In genomic region chr2:203623616-203624015, GRCh38 we compare ENCODE assay signal across 10 cellular contexts.
A peak's percentile ranks its signal among the peaks of the same experiment; 100 is the strongest.
DNase-seq lines count a peak whose midpoint lies in the region; ATAC-seq and TF ChIP-seq lines count a peak whose summit lies in the region.
"Had no signal": no experiment of that assay in that cellular context is flagged by ENCODE, and none has a peak within 500 bp of the region (broad histone marks: within the 10 kb centered on the region; RNA-seq: fewer than 3 reads in every experiment).

No MANE protein-coding gene starts in this region.

- intact Hi-C loops in left lung (cut with DNase I), result no loop called here
- intact Hi-C loops in activated CD4-positive, alpha-beta T cell treated with anti-CD3 and anti-CD28 coated beads, Interleukin-2, amount 10 ng/mL, durations not matched to agents 24 days and 14 days (cut with micrococcal nuclease), result no loop called here

- H3K36me3 ChIP-seq in left lung, result no peaks in the 10 kb centered on the region

- H3K27ac Mint-ChIP-seq in activated naive CD8-positive, alpha-beta T cell treated with anti-CD3 and anti-CD28 coated beads for 36 hours, result peak overlapping the region; percentile 31
- H3K27ac Mint-ChIP-seq in activated CD4-positive, alpha-beta T cell treated with anti-CD3 and anti-CD28 coated beads, Interleukin-2, amount 10 ng/mL, durations not matched to agents 24 days and 14 days, result no peak overlapping the region

- peaks cover 3% of the 10 kb centered on the region for H3K4me1 Mint-ChIP-seq in activated naive CD8-positive, alpha-beta T cell treated with anti-CD3 and anti-CD28 coated beads for 36 hours
- peaks cover 4% of the 10 kb centered on the region for H3K4me1 Mint-ChIP-seq in activated CD4-positive, alpha-beta T cell treated with anti-CD3 and anti-CD28 coated beads, Interleukin-2, amount 10 ng/mL, durations not matched to agents 24 days and 14 days

- H3K27me3 ChIP-seq in left lung, result no peaks in the 10 kb centered on the region

- no peak overlapping the region for H3K4me3 Mint-ChIP-seq in activated naive CD8-positive, alpha-beta T cell treated with anti-CD3 and anti-CD28 coated beads for 36 hours
- H3K4me3 Mint-ChIP-seq in activated CD4-positive, alpha-beta T cell treated with anti-CD3 and anti-CD28 coated beads, Interleukin-2, amount 10 ng/mL, durations not matched to agents 24 days and 14 days, result no peak overlapping the region
- H3K4me3 Mint-ChIP-seq: stimulated activated naive CD8-positive, alpha-beta T cell treated with anti-CD3 and anti-CD28 coated beads, Interleukin-15, amount 100 ng/mL, for 72 hours had no signal

- no peaks in the 10 kb centered on the region for H3K27me3 Mint-ChIP-seq in activated naive CD8-positive, alpha-beta T cell treated with anti-CD3 and anti-CD28 coated beads for 36 hours
- peaks cover 8% of the 10 kb centered on the region for H3K27me3 Mint-ChIP-seq in activated CD4-positive, alpha-beta T cell treated with anti-CD3 and anti-CD28 coated beads, Interleukin-2, amount 10 ng/mL, durations not matched to agents 24 days and 14 days
- H3K27me3 Mint-ChIP-seq: stimulated activated naive CD8-positive, alpha-beta T cell treated with anti-CD3 and anti-CD28 coated beads, Interleukin-15, amount 100 ng/mL, for 72 hours had no signal

- ATAC-seq in left lung (peak; percentile 93), GM21786 (IDR thresholded peaks at IDR 0.05; ENCODE audit: unreplicated experiment) (no peak), HG03025 (IDR thresholded peaks at IDR 0.05; ENCODE audit: low FRiP score, unreplicated experiment) (no peak)
- ATAC-seq: stimulated activated naive CD8-positive, alpha-beta T cell treated with anti-CD3 and anti-CD28 coated beads, Interleukin-15, amount 100 ng/mL, for 72 hours had no signal

- H3K4me1 ChIP-seq in left lung, result peaks cover 6 to 12% of the 10 kb centered on the region in 2 donors

- DNase-seq in AG10803 (ENCODE audit: low read depth), result peak; percentile 32
- peak; percentile 75 for DNase-seq in Jurkat, Clone E6-1 (ENCODE audit: low read depth, low spot score)
- DNase-seq in activated naive CD8-positive, alpha-beta T cell treated with anti-CD3 and anti-CD28 coated beads for 36 hours, result no peak
- DNase-seq in left lung, result no peak
- DNase-seq in stimulated activated naive CD4-positive, alpha-beta T cell treated with Interleukin-2 at 50 U/mL for 16 hours (lab: John Stamatoyannopoulos, UW), result no peak
- DNase-seq in activated CD4-positive, alpha-beta T cell treated with anti-CD3 and anti-CD28 coated beads, Interleukin-2, amount 10 ng/mL, durations not matched to agents 24 days and 14 days, result no peak
- DNase-seq: stimulated activated CD4-positive, alpha-beta T cell treated with anti-CD3 and anti-CD28 coated beads, Interleukin-2, amount 100 ng/mL, for 24 hours; stimulated activated naive CD8-positive, alpha-beta T cell treated with anti-CD3 and anti-CD28 coated beads, Interleukin-15, amount 100 ng/mL, for 72 hours had no signal

- TF ChIP-seq CTCF in AG10803 (conservative IDR thresholded peaks at IDR 0.05; ENCODE audit: low read length) (no peak), left lung (IDR thresholded peaks at IDR 0.05) (no peak)

- peaks cover 9% of the 10 kb centered on the region for H3K9me3 Mint-ChIP-seq in activated naive CD8-positive, alpha-beta T cell treated with anti-CD3 and anti-CD28 coated beads for 36 hours
- peaks cover 29% of the 10 kb centered on the region for H3K9me3 Mint-ChIP-seq in activated CD4-positive, alpha-beta T cell treated with anti-CD3 and anti-CD28 coated beads, Interleukin-2, amount 10 ng/mL, durations not matched to agents 24 days and 14 days

- no peak overlapping the region for H3K4me3 ChIP-seq in AG10803 (ENCODE audit: low read length)
- H3K4me3 ChIP-seq in Jurkat, Clone E6-1 (ENCODE audit: low read length), result no peak overlapping the region
- no peak overlapping the region for H3K4me3 ChIP-seq in left lung

- peak overlapping the region; percentile 37 to 53 for H3K27ac ChIP-seq in left lung

- H3K36me3 Mint-ChIP-seq in activated naive CD8-positive, alpha-beta T cell treated with anti-CD3 and anti-CD28 coated beads for 36 hours, result no peaks in the 10 kb centered on the region
- H3K36me3 Mint-ChIP-seq in activated CD4-positive, alpha-beta T cell treated with anti-CD3 and anti-CD28 coated beads, Interleukin-2, amount 10 ng/mL, durations not matched to agents 24 days and 14 days (ENCODE audit: low read depth), result peaks cover 2% of the 10 kb centered on the region

- no peaks in the 10 kb centered on the region for H3K9me3 ChIP-seq in left lung

Comparison
In these comparisons a context has a peak if more than half of its experiments do, and no peak if none do; other contexts are left out.
1. DNase-seq: peak in AG10803 (single experiment) and Jurkat, Clone E6-1 (single experiment); none in activated naive CD8-positive, alpha-beta T cell treated with anti-CD3 and anti-CD28 coated beads for 36 hours (single experiment), left lung (0 of 2), stimulated activated naive CD4-positive, alpha-beta T cell treated with Interleukin-2 at 50 U/mL for 16 hours (single experiment) and activated CD4-positive, alpha-beta T cell treated with anti-CD3 and anti-CD28 coated beads, Interleukin-2, amount 10 ng/mL, durations not matched to agents 24 days and 14 days (single experiment).